1 cellular context compared by ENCODE assay signal in genomic region chr9:135498381-135499126, GRCh38.
TF ChIP-seq lines count a peak whose summit lies in the region.

No MANE protein-coding gene starts in this region.

TF ChIP-seq in HCT116, 20 proteins besides CTCF, POLR2A, EP300 and RAD21 (continued from another document):
- TF ChIP-seq TCF7L2 (IDR thresholded peaks at IDR 0.05; ENCODE audit: borderline replicate concordance, extremely low read depth, insufficient read depth, insufficient read length) = no peak
- no peak for TF ChIP-seq ZNF274 (IDR thresholded peaks at IDR 0.05; ENCODE audit: low read depth, low read length)
- no peak for TF ChIP-seq YY1 (IDR thresholded peaks at IDR 0.05; ENCODE audit: extremely low read depth, insufficient replicate concordance, low read depth, low read length)
- TF ChIP-seq EGR1 (IDR thresholded peaks at IDR 0.05; ENCODE audit: low read depth) = no peak
- no peak for TF ChIP-seq SRF (IDR thresholded peaks at IDR 0.05; ENCODE audit: low read depth)
- no peak for TF ChIP-seq JUND (IDR thresholded peaks at IDR 0.05)
- no peak for TF ChIP-seq ELF1 (IDR thresholded peaks at IDR 0.05; ENCODE audit: borderline replicate concordance, low read depth)
- TF ChIP-seq EZH2phosphoT487 (IDR thresholded peaks at IDR 0.05; ENCODE audit: borderline replicate concordance) = no peak
- TF ChIP-seq MAX (IDR thresholded peaks at IDR 0.05) = no peak
- no peak for TF ChIP-seq SIN3A (IDR thresholded peaks at IDR 0.05; ENCODE audit: low read depth)
- no peak for TF ChIP-seq CEBPB (IDR thresholded peaks at IDR 0.05; ENCODE audit: low read depth)
- no peak for TF ChIP-seq ZFX (IDR thresholded peaks at IDR 0.05)
- no peak for TF ChIP-seq SP1 (IDR thresholded peaks at IDR 0.05; ENCODE audit: low read depth)
- TF ChIP-seq EZH2 (IDR thresholded peaks at IDR 0.05) = no peak
- no peak for TF ChIP-seq ATF3 (IDR thresholded peaks at IDR 0.05)
- TF ChIP-seq CBX3 (IDR thresholded peaks at IDR 0.05; ENCODE audit: low read depth) = no peak
- TF ChIP-seq FOSL1 (IDR thresholded peaks at IDR 0.05; ENCODE audit: low read depth) = no peak
